ENCODE assay signal across 25 cellular contexts in genomic region chr16:1313721-1314120, GRCh38. TPM values are rescaled to one million over a fixed set of nuclear protein-coding genes. Genes with fewer than 3 reads are reported as not detected.
DNase-seq lines count a peak whose midpoint lies in the region; TF ChIP-seq lines count a peak whose summit lies in the region.
"Had no signal": no experiment of that assay in that cellular context is flagged by ENCODE, and none has a peak within 500 bp of the region (broad histone marks: within the 10 kb centered on the region; RNA-seq: fewer than 3 reads in every experiment).

No MANE protein-coding gene starts in this region.

- no peaks in the 10 kb centered on the region for H3K9me3 Mint-ChIP-seq in endodermal cell
- H3K9me3 Mint-ChIP-seq: CD8-positive, alpha-beta T cell; GM23338; HFFc6 had no signal

- in situ Hi-C loops in brain microvascular endothelial cell (cut with HindIII; ENCODE audit: low pct_ligation_motif_present, low sequenced_read_pairs), result no loop called here

- no peaks in the 10 kb centered on the region for H3K27me3 ChIP-seq in GM06990 (replicated peaks; ENCODE audit: control insufficient read depth, insufficient read depth, low read length)
- H3K27me3 ChIP-seq in H7 (ENCODE audit: control insufficient read depth, insufficient read depth, low read length), result no peaks in the 10 kb centered on the region
- H3K27me3 ChIP-seq in endodermal cell (ENCODE audit: control insufficient read depth, insufficient read depth, low read length, poor library complexity, severe bottlenecking), result no peaks in the 10 kb centered on the region
- H3K27me3 ChIP-seq in skeletal muscle tissue (ENCODE audit: control insufficient read depth in 3 of 3, insufficient read depth in 3 of 3, low read length in 3 of 3), result no peaks in the 10 kb centered on the region
- no peaks in the 10 kb centered on the region for H3K27me3 ChIP-seq in brain microvascular endothelial cell (replicated peaks)
- H3K27me3 ChIP-seq: MG63 had no signal

- no peak for TF ChIP-seq CTCF in GM06990 (IDR thresholded peaks at IDR 0.05; ENCODE audit: insufficient read depth, low read length, poor library complexity, severe bottlenecking)
- TF ChIP-seq CTCF in endodermal cell (conservative IDR thresholded peaks at IDR 0.05), result no peak
- no peak for TF ChIP-seq CTCF in brain microvascular endothelial cell (IDR thresholded peaks at IDR 0.05; ENCODE audit: low read depth, low read length, missing control alignments)

- H3K27me3 Mint-ChIP-seq in endodermal cell (ENCODE audit: insufficient read depth), result no peaks in the 10 kb centered on the region

- no peak overlapping the region for H3K4me3 Mint-ChIP-seq in endodermal cell
- H3K4me3 Mint-ChIP-seq: GM23338, HFFc6 had no signal

- H3K4me3 ChIP-seq in GM06990 (replicated peaks; ENCODE audit: low read depth, low read length) (no peak overlapping the region), H7 (ENCODE audit: insufficient read depth, low read depth, low read length) (no peak overlapping the region), endodermal cell (ENCODE audit: low read length) (no peak overlapping the region), skeletal muscle tissue (ENCODE audit: low read length in 3 of 3) (no peak overlapping the region), brain microvascular endothelial cell (ENCODE audit: low read depth, low read length) (no peak overlapping the region)
- H3K4me3 ChIP-seq: A549, GM23338, HAP-1, MG63 had no signal

- peaks cover 54% of the 10 kb centered on the region for H3K36me3 Mint-ChIP-seq in endodermal cell (ENCODE audit: low read depth)

- H3K4me1 ChIP-seq in endodermal cell (ENCODE audit: control insufficient read depth, insufficient read depth, low read length) (no peaks in the 10 kb centered on the region), skeletal muscle tissue (ENCODE audit: control insufficient read depth in 3 of 3, insufficient read depth in 3 of 3, low read length in 3 of 3) (peaks cover 30 to 46% (median 33%) of the 10 kb centered on the region in 3 donors)

- peak; percentile 15 for DNase-seq in GM06990 (ENCODE audit: extremely low read depth, insufficient read length)
- peak; percentile 59 for DNase-seq in H7
- no peak for DNase-seq in endodermal cell
- DNase-seq in brain microvascular endothelial cell, result no peak
- no peak for DNase-seq in DMS114 treated with DMSO at 0.1 percent for 48 hours (lab: John Stamatoyannopoulos, UW; ENCODE audit: unreplicated experiment)
- DNase-seq in epidermal melanocyte (ENCODE audit: insufficient read length, low spot score), result no peak
- DNase-seq: AML-193, DMS 273 treated with DMSO at 0.1 percent for 48 hours, DND-41, HFFc6, KG1, MG63, NCI-H1105 treated with DMSO at 0.1 percent for 48 hours, NCI-H2029 treated with DMSO at 0.1 percent for 48 hours, NCI-H526 treated with DMSO at 0.1 percent for 48 hours, SHP77 had no signal

- H3K27ac ChIP-seq in endodermal cell (ENCODE audit: low read depth, low read length) (no peak overlapping the region), skeletal muscle tissue (ENCODE audit: low read depth, low read length) (peak overlapping the region; percentile 19), brain microvascular endothelial cell (no peak overlapping the region)
- H3K27ac ChIP-seq: A549, C4-2B had no signal

- H3K9ac ChIP-seq in endodermal cell (ENCODE audit: extremely low read depth, low read length, poor library complexity, severe bottlenecking), result no peak overlapping the region
- no peak overlapping the region for H3K9ac ChIP-seq in skeletal muscle tissue (ENCODE audit: low read depth in 1 of 3, low read length in 3 of 3)

- H3K9me3 ChIP-seq in endodermal cell (ENCODE audit: control insufficient read depth, low read length), result no peaks in the 10 kb centered on the region
- no peaks in the 10 kb centered on the region for H3K9me3 ChIP-seq in skeletal muscle tissue (ENCODE audit: control insufficient read depth in 3 of 3, low read length in 3 of 3)
- H3K9me3 ChIP-seq: A549, HAP-1, MG63 had no signal

- peaks cover 11% of the 10 kb centered on the region for H3K4me1 Mint-ChIP-seq in endodermal cell

- WGBS in endodermal cell (ENCODE audit: insufficient coverage in 1 of 2, insufficient read length in 1 of 2), 2 experiments, result 91 to 95% methylated on average over 10 to 22 of the region's 22 CpGs

- H3K27ac Mint-ChIP-seq in endodermal cell, result peak overlapping the region; percentile 64
- H3K27ac Mint-ChIP-seq: CD8-positive, alpha-beta T cell; GM23338; HFFc6 had no signal

- peaks cover 41% of the 10 kb centered on the region for H3K36me3 ChIP-seq in GM06990 (ENCODE audit: control insufficient read depth, insufficient read depth, low read length)
- peaks cover 38% of the 10 kb centered on the region for H3K36me3 ChIP-seq in H7 (replicated peaks; ENCODE audit: control insufficient read depth, insufficient read depth, low read length)
- H3K36me3 ChIP-seq in endodermal cell (ENCODE audit: control insufficient read depth, insufficient read depth, low read length), result peaks cover 56% of the 10 kb centered on the region
- peaks cover 40 to 45% (median 42%) of the 10 kb centered on the region in 3 donors for H3K36me3 ChIP-seq in skeletal muscle tissue (ENCODE audit: control insufficient read depth in 3 of 3, insufficient read depth in 3 of 3, low read length in 3 of 3)
- H3K36me3 ChIP-seq in brain microvascular endothelial cell (replicated peaks), result peaks cover 53% of the 10 kb centered on the region

RNA-seq across cellular contexts. Expression of gene UBE2I, which starts 4.3 kb away (rescaled TPM):
- 79.9 and 80.2 TPM in 2 replicates for total RNA-seq in H7 (2014; rRNA removed; shearing (Covaris generic))
- total RNA-seq in endodermal cell (100 to 1,000 TPM; 250 to 294 TPM), skeletal muscle tissue (35.0 TPM)
- 223 TPM for polyA plus RNA-seq in endodermal cell (2013, experiment 1 of 2)
- polyA plus RNA-seq in endodermal cell (2013, experiment 2 of 2), result 222 TPM

RNA-seq across cellular contexts. Expression of gene BAIAP3, which starts 19.7 kb away (rescaled TPM):
- 2.6 and 5.7 TPM in 2 replicates for total RNA-seq in H7 (2014; rRNA removed; shearing (Covaris generic))
- total RNA-seq in endodermal cell (10 to 100 TPM; 25.0 to 43.5 TPM), skeletal muscle tissue (1.0 TPM)
- 21.8 TPM for polyA plus RNA-seq in endodermal cell (2013, experiment 1 of 2)
- polyA plus RNA-seq in endodermal cell (2013, experiment 2 of 2), result 19.6 TPM

RNA-seq across cellular contexts. Expression of gene TSR3, which starts 38.0 kb away (rescaled TPM):
- 87.7 and 99.4 TPM in 2 replicates for total RNA-seq in H7 (2014; rRNA removed; shearing (Covaris generic))
- total RNA-seq in endodermal cell (10 to 100 TPM; 64.9 to 67.4 TPM), skeletal muscle tissue (48.5 TPM)
- polyA plus RNA-seq in endodermal cell (2013, experiment 1 of 2), result 47.0 TPM
- 44.1 TPM for polyA plus RNA-seq in endodermal cell (2013, experiment 2 of 2)

RNA-seq across cellular contexts. Expression of gene GNPTG, which starts 38.0 kb away (rescaled TPM):
- 16.2 and 21.5 TPM in 2 replicates for total RNA-seq in H7 (2014; rRNA removed; shearing (Covaris generic))
- total RNA-seq in endodermal cell (10 to 100 TPM; 34.0 to 38.4 TPM), skeletal muscle tissue (18.3 TPM)
- polyA plus RNA-seq in endodermal cell (2013, experiment 1 of 2), result 22.5 TPM
- 22.2 TPM for polyA plus RNA-seq in endodermal cell (2013, experiment 2 of 2)

RNA-seq across cellular contexts. Expression of gene TPSD1, which starts 57.9 kb away (rescaled TPM):
- not detected in 2 replicates for total RNA-seq in H7 (2014; rRNA removed; shearing (Covaris generic))
- not detected for total RNA-seq in endodermal cell
- polyA plus RNA-seq in endodermal cell (2013, experiment 1 of 2), result not detected
- not detected for polyA plus RNA-seq in endodermal cell (2013, experiment 2 of 2)
- not detected for total RNA-seq in skeletal muscle tissue
- total RNA-seq: CD8-positive, alpha-beta T cell; HFFc6; NCI-H460; OCI-LY7; SK-MEL-5 had no signal
- polyA plus RNA-seq: A549, GM23338 had no signal

Comparison
In these comparisons a context has a peak if more than half of its experiments do, and no peak if none do; other contexts are left out.
1. DNase-seq: peak in GM06990 (single experiment) and H7 (single experiment); none in endodermal cell (single experiment), brain microvascular endothelial cell (single experiment), DMS114 treated with DMSO at 0.1 percent for 48 hours (single experiment) and epidermal melanocyte (single experiment).